17 cellular contexts compared by ENCODE assay signal in genomic region chr16:25605381-25605780, GRCh38.
DNase-seq lines count a peak whose midpoint lies in the region; ATAC-seq and TF ChIP-seq lines count a peak whose summit lies in the region.
"Had no signal": no experiment of that assay in that cellular context is flagged by ENCODE, and none has a peak within 500 bp of the region (broad histone marks: within the 10 kb centered on the region; RNA-seq: fewer than 3 reads in every experiment).

No MANE protein-coding gene starts in this region.

- H3K9me3 ChIP-seq in HUES48 (ENCODE audit: control insufficient read depth, insufficient read depth, low read length) (peaks cover 4% of the 10 kb centered on the region; the same call in 1 of the 2 replicates), WERI-Rb-1 (ENCODE audit: severe bottlenecking) (peaks cover 9% of the 10 kb centered on the region), esophagus muscularis mucosa (peaks cover 0 to 4% (median 0%) of the 10 kb centered on the region in 4 donors)
- H3K9me3 ChIP-seq: BE2C, Caco-2 had no signal

- intact Hi-C loops in esophagus muscularis mucosa (cut with DNase I) = no loop called here

- H3K27me3 ChIP-seq in HUES48 (ENCODE audit: control insufficient read depth, insufficient read depth, low read length) (no peaks in the 10 kb centered on the region), WERI-Rb-1 (ENCODE audit: insufficient read depth, low read depth, severe bottlenecking) (no peaks in the 10 kb centered on the region), esophagus muscularis mucosa (no peaks in the 10 kb centered on the region)
- H3K27me3 ChIP-seq: BE2C had no signal

- no peak overlapping the region for H3K9ac ChIP-seq in HUES48 (ENCODE audit: low read depth, low read length)
- H3K9ac ChIP-seq: GM23248 had no signal

- no peaks in the 10 kb centered on the region for H3K36me3 ChIP-seq in HUES48 (ENCODE audit: control insufficient read depth, insufficient read depth, low read length)
- no peaks in the 10 kb centered on the region for H3K36me3 ChIP-seq in WERI-Rb-1
- no peaks in the 10 kb centered on the region for H3K36me3 ChIP-seq in esophagus muscularis mucosa
- H3K36me3 ChIP-seq: BE2C had no signal

- 17% methylated on average over 2 of the region's 2 CpGs for WGBS in esophagus muscularis mucosa

- no peak for TF ChIP-seq EP300 in esophagus muscularis mucosa (IDR thresholded peaks at IDR 0.05)

- DNase-seq in WERI-Rb-1 (peak; percentile 20), esophagus muscularis mucosa (ENCODE audit: extremely low spot score) (peak; percentile 37), NCI-H1092 (lab: John Stamatoyannopoulos, UW) (no peak), amniotic stem cell (lab: John Stamatoyannopoulos, UW) (no peak)
- DNase-seq: ACHN; BE2C; C1 segment of cervical spinal cord; Caco-2; CD4-positive, CD25-positive, alpha-beta regulatory T cell; DMS79; GDM1; GM23248; H7; IMR-90 had no signal

- H3K4me1 ChIP-seq in HUES48 (ENCODE audit: control insufficient read depth, insufficient read depth, low read length) = peaks cover 25% of the 10 kb centered on the region
- no peaks in the 10 kb centered on the region for H3K4me1 ChIP-seq in esophagus muscularis mucosa
- H3K4me1 ChIP-seq: BE2C, Caco-2 had no signal

- TF ChIP-seq CTCF in WERI-Rb-1 (IDR thresholded peaks at IDR 0.05; ENCODE audit: low read depth, low read length) = no peak
- no peak for TF ChIP-seq CTCF in esophagus muscularis mucosa (IDR thresholded peaks at IDR 0.05)

- H3K27ac ChIP-seq in HUES48 (ENCODE audit: low read depth, low read length) (peak overlapping the region; percentile 56), WERI-Rb-1 (0 out of 2 replicates have a peak overlapping the region, but pooled peaks have one; percentile 18), esophagus muscularis mucosa (replicated peaks in 1 of 4) (no peak overlapping the region)
- H3K27ac ChIP-seq: GM23248 had no signal

- ATAC-seq in HG03378 (IDR thresholded peaks at IDR 0.05; ENCODE audit: unreplicated experiment) = no peak
- ATAC-seq: K562 had no signal

- TF ChIP-seq POLR2A in esophagus muscularis mucosa (IDR thresholded peaks at IDR 0.05; ENCODE audit: low read depth) = no peak

- 0 out of 2 replicates have a peak overlapping the region, but pooled peaks have one; percentile 6 for H3K4me3 ChIP-seq in HUES48 (ENCODE audit: low read depth, low read length)
- no peak overlapping the region for H3K4me3 ChIP-seq in WERI-Rb-1 (ENCODE audit: low read depth, low read length)
- no peak overlapping the region for H3K4me3 ChIP-seq in esophagus muscularis mucosa
- H3K4me3 ChIP-seq: GM23248, K562 had no signal

Comparison
In these comparisons a context has a peak if more than half of its experiments do, and no peak if none do; other contexts are left out.
1. H3K27ac ChIP-seq: peak in HUES48 (single experiment) and WERI-Rb-1 (single experiment); none in esophagus muscularis mucosa (0 of 4).
2. DNase-seq: peak in WERI-Rb-1 (single experiment) and esophagus muscularis mucosa (single experiment); none in NCI-H1092 (single experiment) and amniotic stem cell (single experiment).